8 cellular contexts compared by ENCODE assay signal in the genomic region with DNA sequence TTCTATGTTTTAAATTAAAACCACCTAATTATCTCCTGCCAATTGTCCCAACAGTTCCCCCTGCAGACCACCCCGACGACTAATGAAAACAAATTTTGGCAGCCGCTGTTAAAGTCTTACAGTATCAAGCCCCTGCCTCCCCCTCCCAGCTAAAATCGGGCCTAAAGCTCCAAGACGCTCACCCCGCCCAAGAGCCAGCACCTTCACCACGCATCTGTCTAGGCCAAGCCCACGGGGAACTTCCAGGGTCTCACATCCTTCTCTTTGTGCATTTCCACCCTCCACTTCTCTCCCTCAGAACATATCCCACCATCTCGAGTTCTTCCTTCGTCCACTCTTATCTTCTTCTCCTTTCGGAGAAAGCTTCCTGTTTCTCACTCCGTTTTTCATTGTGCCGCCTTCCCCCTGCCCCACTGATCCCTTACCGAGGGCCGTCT. TPM values are rescaled to one million over a fixed set of nuclear protein-coding genes. Genes with fewer than 3 reads are reported as not detected.
DNase-seq lines count a peak whose midpoint lies in the region; FAIRE-seq and TF ChIP-seq lines count a peak whose summit lies in the region.

No MANE protein-coding gene starts in this region.

- peak overlapping the region; percentile 33; the same call in 1 of the 2 replicates for H2AFZ ChIP-seq in OCI-LY3 (ENCODE audit: low read depth, low read length)

- peaks cover 35% of the 10 kb centered on the region for H3K36me3 Mint-ChIP-seq in HFFc6 (ENCODE audit: low read depth)

- WGBS in adrenal gland, 4 donors, result 0 to 1% (median 0%) methylated on average over 15 of the region's 15 CpGs

- H3K27me3 Mint-ChIP-seq in HFFc6 (ENCODE audit: insufficient read depth), result peaks cover 2% of the 10 kb centered on the region; the same call in 1 of the 2 replicates

- H3K4me3 Mint-ChIP-seq in HFFc6, result peak overlapping the region; percentile 100

- H3K27ac Mint-ChIP-seq in HFFc6, result peak overlapping the region; percentile 95

- peak overlapping the region; percentile 74 for H3K4me2 ChIP-seq in DOHH2 (ENCODE audit: low read length)
- peak overlapping the region; percentile 89 for H3K4me2 ChIP-seq in OCI-LY3 (ENCODE audit: low read length)

- peaks cover 86% of the 10 kb centered on the region for H3K36me3 ChIP-seq in DOHH2 (ENCODE audit: control insufficient read depth, low read length)
- H3K36me3 ChIP-seq in OCI-LY3 (replicated peaks; ENCODE audit: low read depth, low read length), result peaks cover 49% of the 10 kb centered on the region
- H3K36me3 ChIP-seq in adrenal gland (replicated peaks in 1 of 2), result no peaks in the 10 kb centered on the region

- H4K20me1 ChIP-seq in DOHH2 (ENCODE audit: control insufficient read depth, insufficient read depth, low read depth, low read length) (peaks cover 31% of the 10 kb centered on the region), OCI-LY3 (ENCODE audit: insufficient read depth, low read length) (peaks cover 47% of the 10 kb centered on the region)

- no peak for TF ChIP-seq POLR2A in adrenal gland (IDR thresholded peaks at IDR 0.05)

- H3K9me2 ChIP-seq in DOHH2 (replicated peaks; ENCODE audit: control insufficient read depth, low read length), result no peaks in the 10 kb centered on the region

- H3K4me3 ChIP-seq in DOHH2 (ENCODE audit: low read length) (peak overlapping the region; percentile 97), OCI-LY3 (ENCODE audit: low read length) (peak overlapping the region; percentile 96), adrenal gland (peak overlapping the region; percentile 96 to 99 (median 97))

- H3K27me3 ChIP-seq in DOHH2 (ENCODE audit: control insufficient read depth, low read length) (no peaks in the 10 kb centered on the region), OCI-LY3 (ENCODE audit: low read depth, low read length) (no peaks in the 10 kb centered on the region), adrenal gland (no peaks in the 10 kb centered on the region)

- H3K4me1 ChIP-seq in DOHH2 (ENCODE audit: control insufficient read depth, low read length) (peaks cover 37% of the 10 kb centered on the region), OCI-LY3 (ENCODE audit: low read length) (peaks cover 24% of the 10 kb centered on the region), adrenal gland (replicated peaks in 1 of 2) (peaks cover 0 to 47% of the 10 kb centered on the region in 2 donors)

- no peaks in the 10 kb centered on the region for H3K9me3 Mint-ChIP-seq in HFFc6

- H3F3A ChIP-seq in DOHH2 (ENCODE audit: control insufficient read depth, insufficient read depth), result no peaks in the 10 kb centered on the region

- DNase-seq in HFFc6 (no peak), adrenal gland (peak in 6 of 7 donors; percentile 25 to 65 (median 34)), kidney glomerular epithelial cell (lab: John Stamatoyannopoulos, UW) (peak; percentile 30), cerebellar nuclear complex (lab: John Stamatoyannopoulos, UW) (no peak), HTR-8/SVneo (ENCODE audit: insufficient read length, low spot score) (no peak)
- DNase-seq in stimulated activated CD4-positive, alpha-beta T cell treated with anti-CD3 and anti-CD28 coated beads, Interleukin-4, amount 100 ng/mL, for 48 hours (ENCODE audit: low read depth in 2 of 2), result peak; percentile 8 to 16

- H3K27ac ChIP-seq in DOHH2 (ENCODE audit: low read depth, low read length) (peak overlapping the region; percentile 88), OCI-LY3 (ENCODE audit: low read length) (peak overlapping the region; percentile 75), adrenal gland (peak overlapping the region; percentile 87 to 98 (median 98))

- H3K79me2 ChIP-seq in DOHH2 (ENCODE audit: control insufficient read depth, low read length), result peaks cover 88% of the 10 kb centered on the region
- H3K79me2 ChIP-seq in OCI-LY3 (ENCODE audit: low read length), result peaks cover 88% of the 10 kb centered on the region

- no peak for TF ChIP-seq CTCF in DOHH2 (IDR thresholded peaks at IDR 0.05; ENCODE audit: low read depth, low read length, poor library complexity, severe bottlenecking)
- no peak for TF ChIP-seq CTCF in HFFc6 (IDR thresholded peaks at IDR 0.05)
- TF ChIP-seq CTCF in OCI-LY3 (IDR thresholded peaks at IDR 0.05; ENCODE audit: low read depth, low read length), result no peak
- TF ChIP-seq CTCF in adrenal gland (IDR thresholded peaks at IDR 0.05), result no peak

- FAIRE-seq in HTR-8/SVneo (lab: Jason Lieb, UNC), result no peak

- H3K4me1 Mint-ChIP-seq in HFFc6 (ENCODE audit: low read depth), result peaks cover 59% of the 10 kb centered on the region

- intact Hi-C loops in adrenal gland (cut with DNase I), result no loop called here

- H3K9me3 ChIP-seq in DOHH2 (ENCODE audit: control insufficient read depth, insufficient read depth, low read length) (no peaks in the 10 kb centered on the region), OCI-LY3 (ENCODE audit: insufficient read depth, low read length) (no peaks in the 10 kb centered on the region), adrenal gland (replicated peaks in 1 of 3) (no peaks in the 10 kb centered on the region)

- H3K9ac ChIP-seq in OCI-LY3 (ENCODE audit: low read length), result peak overlapping the region; percentile 95

RNA-seq across cellular contexts. Expression of a gene that starts 0.4 kb away (rescaled TPM):
- 100 to 1,000 TPM in 3 of 6 experiments, 10 to 100 TPM in 3; 88.8 to 105 (median 99.1) TPM for total RNA-seq in HFFc6 (2021; fragmentation: NEBNext Ultra II Directional; extraction: Animal tissue kit (Norgen Biotek cat#: 25700))
- 10 to 100 TPM; 45.3 to 90.8 (median 68.9) TPM for total RNA-seq in adrenal gland
- polyA plus RNA-seq in adrenal gland, result 10 to 100 TPM; 15.6 to 83.0 (median 17.9) TPM

RNA-seq across cellular contexts. Expression of a gene that starts 1.6 kb away (rescaled TPM):
- total RNA-seq in HFFc6 (2021; fragmentation: NEBNext Ultra II Directional; extraction: Animal tissue kit (Norgen Biotek cat#: 25700)), result 10 to 100 TPM in 5 of 6 experiments, 1 to 10 TPM in 1; 9.2 to 32.0 (median 24.3) TPM
- 10 to 100 TPM in 5 of 8 donors, 1 to 10 TPM in 3; 5.0 to 21.0 (median 12.9) TPM for total RNA-seq in adrenal gland
- polyA plus RNA-seq in adrenal gland, result 10 to 100 TPM in 2 of 3 donors, 1 to 10 TPM in 1; 5.6 to 11.5 (median 11.3) TPM

Comparison
In these comparisons a context has a peak if more than half of its experiments do, and no peak if none do; other contexts are left out.
1. DNase-seq: peak in adrenal gland (6 of 7), kidney glomerular epithelial cell (single experiment) and stimulated activated CD4-positive, alpha-beta T cell treated with anti-CD3 and anti-CD28 coated beads, Interleukin-4, amount 100 ng/mL, for 48 hours (2 of 2); none in HFFc6 (single experiment), cerebellar nuclear complex (0 of 2) and HTR-8/SVneo (single experiment).
2. Peak in every context shown above with its lines, with median percentiles within 50 percentile points of each other: H3K27ac ChIP-seq and H3K4me3 ChIP-seq.